Comparison of ENCODE assay signal across 21 cellular contexts in genomic region chr3:77303943-77304778, GRCh38.
DNase-seq lines count a peak whose midpoint lies in the region; ATAC-seq and TF ChIP-seq lines count a peak whose summit lies in the region.
"Had no signal": no experiment of that assay in that cellular context is flagged by ENCODE, and none has a peak within 500 bp of the region (broad histone marks: within the 10 kb centered on the region; RNA-seq: fewer than 3 reads in every experiment).

No MANE protein-coding gene starts in this region.

- no peaks in the 10 kb centered on the region for H3K9me3 ChIP-seq in thyroid gland
- H3K9me3 ChIP-seq: Peyer's patch, psoas muscle, SJCRH30, testis had no signal

- H3K4me1 ChIP-seq in thyroid gland: no peaks in the 10 kb centered on the region
- H3K4me1 ChIP-seq: Peyer's patch, psoas muscle, SJCRH30, testis had no signal

- no peak overlapping the region for H3K27ac ChIP-seq in thyroid gland
- H3K27ac ChIP-seq: Peyer's patch, psoas muscle, SJCRH30, skin epidermis, testis had no signal

- WGBS in thyroid gland, 2 donors: 83 to 85% methylated on average over 12 of the region's 12 CpGs

- DNase-seq in DMS 273 (lab: John Stamatoyannopoulos, UW; ENCODE audit: unreplicated experiment) (peak; percentile 54), NCI-H1092 treated with DMSO at 0.1 percent for 48 hours (lab: John Stamatoyannopoulos, UW) (peak; percentile 88), NCI-H524 (lab: John Stamatoyannopoulos, UW) (peak; percentile 92 to 96), iPS-NIHi7 (ENCODE audit: extremely low spot score) (peak; percentile 7), thyroid gland (no peak), NCI-H2171 (lab: John Stamatoyannopoulos, UW) (no peak), SHP77 treated with DMSO at 0.1 percent for 48 hours (lab: John Stamatoyannopoulos, UW) (no peak)
- DNase-seq: activated CD4-positive, alpha-beta T cell treated with anti-CD3 and anti-CD28 coated beads for 48 hours; GF-D8; hippocampal formation; KG1; NCI-H226; Peyer's patch; psoas muscle; SJCRH30; stimulated activated naive CD4-positive, alpha-beta T cell; testis had no signal

- intact Hi-C loops in thyroid gland (cut with DNase I): no loop called here

- ATAC-seq in HG02885 (IDR thresholded peaks at IDR 0.05; ENCODE audit: poor library complexity, unreplicated experiment): no peak
- ATAC-seq: HCT116, psoas muscle had no signal

- H3K4me3 ChIP-seq in thyroid gland (replicated peaks in 1 of 3): no peak overlapping the region
- H3K4me3 ChIP-seq: lung, Peyer's patch, psoas muscle, SJCRH30, skin epidermis, testis had no signal

- no peak for TF ChIP-seq CTCF in thyroid gland (IDR thresholded peaks at IDR 0.05)

- TF ChIP-seq POLR2A in thyroid gland (IDR thresholded peaks at IDR 0.05): no peak

- no peaks in the 10 kb centered on the region for H3K27me3 ChIP-seq in thyroid gland
- H3K27me3 ChIP-seq: Peyer's patch, SJCRH30, testis had no signal

- H3K36me3 ChIP-seq in thyroid gland: no peaks in the 10 kb centered on the region
- H3K36me3 ChIP-seq: Peyer's patch, SJCRH30 had no signal

Comparison
In these comparisons a context has a peak if more than half of its experiments do, and no peak if none do; other contexts are left out.
1. DNase-seq: peak in DMS 273 (single experiment), NCI-H1092 treated with DMSO at 0.1 percent for 48 hours (single experiment), NCI-H524 (2 of 2) and iPS-NIHi7 (single experiment); none in thyroid gland (0 of 2), NCI-H2171 (single experiment) and SHP77 treated with DMSO at 0.1 percent for 48 hours (single experiment).